In genomic region chr1:38708701-38709258, GRCh38 we compare ENCODE assay signal across 4 cellular contexts.
"Had no signal": no experiment of that assay in that cellular context is flagged by ENCODE, and none has a peak within 500 bp of the region (broad histone marks: within the 10 kb centered on the region; RNA-seq: fewer than 3 reads in every experiment).

No MANE protein-coding gene starts in this region.

- H3K4me1 Mint-ChIP-seq: GM23338 had no signal

- ATAC-seq: GM23338, K562 had no signal

- H3K27ac Mint-ChIP-seq: GM23338 had no signal

- H3K4me3 Mint-ChIP-seq: GM23338 had no signal

- H2AFZ ChIP-seq: GM23338 had no signal

- H3K4me3 ChIP-seq: GM23338, K562 had no signal

- H3K4me2 ChIP-seq: GM23338 had no signal

- DNase-seq: HCEC 1CT, IMR-90 had no signal
